8 cellular contexts compared by ENCODE assay signal in the genomic region with DNA sequence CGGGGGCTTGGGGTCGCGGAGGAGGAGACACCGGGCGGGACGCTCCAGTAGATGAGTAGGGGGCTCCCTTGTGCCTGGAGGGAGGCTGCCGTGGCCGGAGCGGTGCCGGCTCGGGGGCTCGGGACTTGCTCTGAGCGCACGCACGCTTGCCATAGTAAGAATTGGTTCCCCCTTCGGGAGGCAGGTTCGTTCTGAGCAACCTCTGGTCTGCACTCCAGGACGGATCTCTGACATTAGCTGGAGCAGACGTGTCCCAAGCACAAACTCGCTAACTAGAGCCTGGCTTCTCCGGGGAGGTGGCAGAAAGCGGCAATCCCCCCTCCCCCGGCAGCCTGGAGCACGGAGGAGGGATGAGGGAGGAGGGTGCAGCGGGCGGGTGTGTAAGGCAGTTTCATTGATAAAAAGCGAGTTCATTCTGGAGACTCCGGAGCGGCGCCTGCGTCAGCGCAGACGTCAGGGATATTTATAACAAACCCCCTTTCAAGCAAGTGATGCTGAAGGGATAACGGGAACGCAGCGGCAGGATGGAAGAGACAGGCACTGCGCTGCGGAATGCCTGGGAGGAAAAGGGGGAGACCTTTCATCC. TPM values are rescaled to one million over a fixed set of nuclear protein-coding genes. Genes with fewer than 3 reads are reported as not detected.
DNase-seq lines count a peak whose midpoint lies in the region; ATAC-seq and TF ChIP-seq lines count a peak whose summit lies in the region.

No MANE protein-coding gene starts in this region.

- peaks cover 18% of the 10 kb centered on the region for H3K4me1 Mint-ChIP-seq in activated T-helper 17 cell treated with anti-CD3 and anti-CD28 coated beads, Interleukin-2, amount 50 U/mL, for 72 hours
- peaks cover 23 to 75% (median 55%) of the 10 kb centered on the region in 4 donors for H3K4me1 Mint-ChIP-seq in naive thymus-derived CD8-positive, alpha-beta T cell

- in situ Hi-C loops in transverse colon (cut with MboI; ENCODE audit: low pct_ligation_motif_present in 1 of 4, low pct_unique_long_range_greater_than_20kb in 1 of 4, low sequenced_read_pairs in 3 of 4): no loop called here

- peak overlapping the region; percentile 90 for H3K4me3 Mint-ChIP-seq in activated T-helper 17 cell treated with anti-CD3 and anti-CD28 coated beads, Interleukin-2, amount 50 U/mL, for 72 hours
- peak overlapping the region; percentile 88 to 97 (median 95) for H3K4me3 Mint-ChIP-seq in naive thymus-derived CD8-positive, alpha-beta T cell

- H3K4me3 ChIP-seq in AG10803 (ENCODE audit: low read length) (peak overlapping the region; percentile 96), transverse colon (peak overlapping the region; percentile 36 to 69 (median 55))

- WGBS in transverse colon (ENCODE audit: low coverage in 1 of 2), 2 donors: 0 to 1% methylated on average over 5 to 29 of the region's 38 CpGs

- peaks cover 0 to 14% (median 6%) of the 10 kb centered on the region in 4 donors for H3K36me3 ChIP-seq in transverse colon

- POLR2A ChIA-PET in naive thymus-derived CD8-positive, alpha-beta T cell (lab: Charles Lee): interaction anchor here (0.8 to 1.5 kb wide), 4 partner anchors 9 to 31 kb away, joined by 3 to 5 read pairs (median 4); no protein-coding TSS in a partner anchor

- peaks cover 44% of the 10 kb centered on the region for H3K36me3 Mint-ChIP-seq in activated T-helper 17 cell treated with anti-CD3 and anti-CD28 coated beads, Interleukin-2, amount 50 U/mL, for 72 hours (ENCODE audit: low read depth)
- peaks cover 0 to 23% (median 15%) of the 10 kb centered on the region in 3 donors for H3K36me3 Mint-ChIP-seq in naive thymus-derived CD8-positive, alpha-beta T cell

- peak; percentile 91 for TF ChIP-seq EP300 in transverse colon (IDR thresholded peaks at IDR 0.05; ENCODE audit: low read depth)

- H3K4me1 ChIP-seq in transverse colon: peaks cover 20 to 68% (median 32%) of the 10 kb centered on the region in 4 donors

- no peaks in the 10 kb centered on the region for H3K27me3 Mint-ChIP-seq in activated T-helper 17 cell treated with anti-CD3 and anti-CD28 coated beads, Interleukin-2, amount 50 U/mL, for 72 hours
- peaks cover 0 to 36% (median 6%) of the 10 kb centered on the region in 5 donors for H3K27me3 Mint-ChIP-seq in naive thymus-derived CD8-positive, alpha-beta T cell

- intact Hi-C loops in transverse colon (cut with DNase I; ENCODE audit: low total_unique reads): no loop called here

- DNase-seq in AG10803 (ENCODE audit: low read depth): peak; percentile 70
- peak; percentile 64 for DNase-seq in NOMO-1 treated with DMSO at 0.1 percent for 48 hours (lab: John Stamatoyannopoulos, UW; ENCODE audit: unreplicated experiment)
- DNase-seq in fibroblast of peridontal ligament (ENCODE audit: extremely low read depth): peak; percentile 83
- peak; percentile 35 to 88 (median 74) for DNase-seq in naive thymus-derived CD8-positive, alpha-beta T cell
- DNase-seq in transverse colon: peak; percentile 77

- no peaks in the 10 kb centered on the region for H3K27me3 ChIP-seq in transverse colon

- peak overlapping the region; percentile 95 for H3K27ac Mint-ChIP-seq in activated T-helper 17 cell treated with anti-CD3 and anti-CD28 coated beads, Interleukin-2, amount 50 U/mL, for 72 hours
- H3K27ac Mint-ChIP-seq in naive thymus-derived CD8-positive, alpha-beta T cell: peak overlapping the region; percentile 88 to 100 (median 98)

- H3K9me3 ChIP-seq in transverse colon: no peaks in the 10 kb centered on the region

- no peaks in the 10 kb centered on the region for H3K9me3 Mint-ChIP-seq in activated T-helper 17 cell treated with anti-CD3 and anti-CD28 coated beads, Interleukin-2, amount 50 U/mL, for 72 hours
- no peaks in the 10 kb centered on the region for H3K9me3 Mint-ChIP-seq in naive thymus-derived CD8-positive, alpha-beta T cell

- no peak for TF ChIP-seq POLR2A in transverse colon (IDR thresholded peaks at IDR 0.05)

- peak; percentile 4 for ATAC-seq in GM21576 (IDR thresholded peaks at IDR 0.05; ENCODE audit: unreplicated experiment)
- peak; percentile 10 for ATAC-seq in activated T-helper 17 cell treated with anti-CD3 and anti-CD28 coated beads, Interleukin-2, amount 50 U/mL, for 72 hours (replicated peaks)
- peak; percentile 1 to 4 for ATAC-seq in naive thymus-derived CD8-positive, alpha-beta T cell
- ATAC-seq in GM18517 (IDR thresholded peaks at IDR 0.05; ENCODE audit: unreplicated experiment): no peak

- peak overlapping the region; percentile 96 to 99 (median 98) for H3K27ac ChIP-seq in transverse colon

- no peak for TF ChIP-seq CTCF in AG10803 (conservative IDR thresholded peaks at IDR 0.05; ENCODE audit: low read length)
- TF ChIP-seq CTCF in transverse colon (IDR thresholded peaks at IDR 0.05): no peak

RNA-seq across cellular contexts. Expression of a gene that starts 0.6 kb away (rescaled TPM):
- 10 to 100 TPM; 31.7 to 86.3 TPM for total RNA-seq in activated T-helper 17 cell treated with anti-CD3 and anti-CD28 coated beads, Interleukin-2, amount 50 U/mL, for 72 hours
- 1 to 10 TPM; 9.4 to 9.6 TPM for total RNA-seq in naive thymus-derived CD8-positive, alpha-beta T cell
- 100 to 1,000 TPM in 2 of 3 donors, 10 to 100 TPM in 1; 80.3 to 510 (median 252) TPM for polyA plus RNA-seq in naive thymus-derived CD8-positive, alpha-beta T cell
- 1,000 to 10,000 TPM in 2 of 4 donors, 100 to 1,000 TPM in 2; 345 to 1,356 (median 884) TPM for total RNA-seq in transverse colon
